Comparison of ENCODE assay signal across 1 cellular context in the genomic region with DNA sequence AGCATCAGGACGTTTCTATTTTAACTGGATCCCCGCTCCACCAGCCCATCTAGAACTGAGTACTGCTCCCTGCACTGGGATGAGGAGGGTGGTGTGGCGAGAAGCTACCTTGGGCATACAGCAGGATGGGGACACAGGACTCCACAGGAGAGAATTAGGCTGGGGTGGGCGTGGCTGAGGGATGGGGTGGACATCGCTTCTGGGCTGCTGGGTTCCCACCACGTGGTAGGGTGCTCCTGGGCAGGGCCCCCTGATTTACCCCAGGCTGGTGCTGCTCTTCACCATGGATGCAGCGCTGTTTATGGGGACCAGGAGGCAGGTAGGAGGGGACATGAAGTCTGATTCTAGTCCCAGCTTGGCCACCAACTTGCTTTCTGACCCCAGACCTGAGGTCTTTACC.
TF ChIP-seq lines count a peak whose summit lies in the region.

No MANE protein-coding gene starts in this region.

TF ChIP-seq in HEK293, 187 proteins besides CTCF, POLR2A, EP300 and RAD21:
- peak; percentile 47; the same call in 1 of the 2 replicates for TF ChIP-seq KLF9 (tag by site-specific recombination; IDR thresholded peaks at IDR 0.05; ENCODE audit: low read depth)
- no peak for TF ChIP-seq ZNF423 (tag by site-specific recombination; IDR thresholded peaks at IDR 0.05)
- TF ChIP-seq, protein P1, sequence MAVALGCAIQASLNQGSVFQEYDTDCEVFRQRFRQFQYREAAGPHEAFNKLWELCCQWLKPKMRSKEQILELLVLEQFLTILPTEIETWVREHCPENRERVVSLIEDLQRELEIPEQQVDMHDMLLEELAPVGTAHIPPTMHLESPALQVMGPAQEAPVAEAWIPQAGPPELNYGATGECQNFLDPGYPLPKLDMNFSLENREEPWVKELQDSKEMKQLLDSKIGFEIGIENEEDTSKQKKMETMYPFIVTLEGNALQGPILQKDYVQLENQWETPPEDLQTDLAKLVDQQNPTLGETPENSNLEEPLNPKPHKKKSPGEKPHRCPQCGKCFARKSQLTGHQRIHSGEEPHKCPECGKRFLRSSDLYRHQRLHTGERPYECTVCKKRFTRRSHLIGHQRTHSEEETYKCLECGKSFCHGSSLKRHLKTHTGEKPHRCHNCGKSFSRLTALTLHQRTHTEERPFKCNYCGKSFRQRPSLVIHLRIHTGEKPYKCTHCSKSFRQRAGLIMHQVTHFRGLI (tag by site-specific recombination; IDR thresholded peaks at IDR 0.05) = no peak
- no peak for TF ChIP-seq ZBTB8A (tag by site-specific recombination; IDR thresholded peaks at IDR 0.05)
